ENCODE assay signal across 1 cellular context in genomic region chr20:35478804-35479472, GRCh38.
A peak's percentile ranks its signal among the peaks of the same experiment; 100 is the strongest.
TF ChIP-seq lines count a peak whose summit lies in the region.

No MANE protein-coding gene starts in this region.

TF ChIP-seq in HepG2, 621 proteins besides CTCF, POLR2A, EP300 and RAD21 (continued from another document and continues in another):
- TF ChIP-seq, protein P1, sequence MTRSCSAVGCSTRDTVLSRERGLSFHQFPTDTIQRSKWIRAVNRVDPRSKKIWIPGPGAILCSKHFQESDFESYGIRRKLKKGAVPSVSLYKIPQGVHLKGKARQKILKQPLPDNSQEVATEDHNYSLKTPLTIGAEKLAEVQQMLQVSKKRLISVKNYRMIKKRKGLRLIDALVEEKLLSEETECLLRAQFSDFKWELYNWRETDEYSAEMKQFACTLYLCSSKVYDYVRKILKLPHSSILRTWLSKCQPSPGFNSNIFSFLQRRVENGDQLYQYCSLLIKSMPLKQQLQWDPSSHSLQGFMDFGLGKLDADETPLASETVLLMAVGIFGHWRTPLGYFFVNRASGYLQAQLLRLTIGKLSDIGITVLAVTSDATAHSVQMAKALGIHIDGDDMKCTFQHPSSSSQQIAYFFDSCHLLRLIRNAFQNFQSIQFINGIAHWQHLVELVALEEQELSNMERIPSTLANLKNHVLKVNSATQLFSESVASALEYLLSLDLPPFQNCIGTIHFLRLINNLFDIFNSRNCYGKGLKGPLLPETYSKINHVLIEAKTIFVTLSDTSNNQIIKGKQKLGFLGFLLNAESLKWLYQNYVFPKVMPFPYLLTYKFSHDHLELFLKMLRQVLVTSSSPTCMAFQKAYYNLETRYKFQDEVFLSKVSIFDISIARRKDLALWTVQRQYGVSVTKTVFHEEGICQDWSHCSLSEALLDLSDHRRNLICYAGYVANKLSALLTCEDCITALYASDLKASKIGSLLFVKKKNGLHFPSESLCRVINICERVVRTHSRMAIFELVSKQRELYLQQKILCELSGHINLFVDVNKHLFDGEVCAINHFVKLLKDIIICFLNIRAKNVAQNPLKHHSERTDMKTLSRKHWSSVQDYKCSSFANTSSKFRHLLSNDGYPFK (CRISPR knock-in tag; IDR thresholded peaks at IDR 0.05; ENCODE audit: borderline replicate concordance) = no peak
- no peak for TF ChIP-seq HOXD1 (CRISPR knock-in tag; IDR thresholded peaks at IDR 0.05)
- TF ChIP-seq DMAP1 (CRISPR knock-in tag; IDR thresholded peaks at IDR 0.05) = no peak
- TF ChIP-seq ZNF432 (CRISPR knock-in tag; IDR thresholded peaks at IDR 0.05; ENCODE audit: borderline replicate concordance) = no peak
- 0 out of 2 replicates have a peak, but pooled peaks have one; percentile 37 for TF ChIP-seq CHD2 (IDR thresholded peaks at IDR 0.05; ENCODE audit: low read depth, low read length)
- TF ChIP-seq MYNN (CRISPR knock-in tag; IDR thresholded peaks at IDR 0.05; ENCODE audit: low read depth) = no peak
- TF ChIP-seq ZBTB3 (CRISPR knock-in tag; IDR thresholded peaks at IDR 0.05; ENCODE audit: borderline replicate concordance, low read depth) = no peak
- no peak for TF ChIP-seq MED13 (CRISPR knock-in tag; IDR thresholded peaks at IDR 0.05)
- TF ChIP-seq, protein P2, sequence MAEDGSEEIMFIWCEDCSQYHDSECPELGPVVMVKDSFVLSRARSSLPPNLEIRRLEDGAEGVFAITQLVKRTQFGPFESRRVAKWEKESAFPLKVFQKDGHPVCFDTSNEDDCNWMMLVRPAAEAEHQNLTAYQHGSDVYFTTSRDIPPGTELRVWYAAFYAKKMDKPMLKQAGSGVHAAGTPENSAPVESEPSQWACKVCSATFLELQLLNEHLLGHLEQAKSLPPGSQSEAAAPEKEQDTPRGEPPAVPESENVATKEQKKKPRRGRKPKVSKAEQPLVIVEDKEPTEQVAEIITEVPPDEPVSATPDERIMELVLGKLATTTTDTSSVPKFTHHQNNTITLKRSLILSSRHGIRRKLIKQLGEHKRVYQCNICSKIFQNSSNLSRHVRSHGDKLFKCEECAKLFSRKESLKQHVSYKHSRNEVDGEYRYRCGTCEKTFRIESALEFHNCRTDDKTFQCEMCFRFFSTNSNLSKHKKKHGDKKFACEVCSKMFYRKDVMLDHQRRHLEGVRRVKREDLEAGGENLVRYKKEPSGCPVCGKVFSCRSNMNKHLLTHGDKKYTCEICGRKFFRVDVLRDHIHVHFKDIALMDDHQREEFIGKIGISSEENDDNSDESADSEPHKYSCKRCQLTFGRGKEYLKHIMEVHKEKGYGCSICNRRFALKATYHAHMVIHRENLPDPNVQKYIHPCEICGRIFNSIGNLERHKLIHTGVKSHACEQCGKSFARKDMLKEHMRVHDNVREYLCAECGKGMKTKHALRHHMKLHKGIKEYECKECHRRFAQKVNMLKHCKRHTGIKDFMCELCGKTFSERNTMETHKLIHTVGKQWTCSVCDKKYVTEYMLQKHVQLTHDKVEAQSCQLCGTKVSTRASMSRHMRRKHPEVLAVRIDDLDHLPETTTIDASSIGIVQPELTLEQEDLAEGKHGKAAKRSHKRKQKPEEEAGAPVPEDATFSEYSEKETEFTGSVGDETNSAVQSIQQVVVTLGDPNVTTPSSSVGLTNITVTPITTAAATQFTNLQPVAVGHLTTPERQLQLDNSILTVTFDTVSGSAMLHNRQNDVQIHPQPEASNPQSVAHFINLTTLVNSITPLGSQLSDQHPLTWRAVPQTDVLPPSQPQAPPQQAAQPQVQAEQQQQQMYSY (CRISPR knock-in tag; IDR thresholded peaks at IDR 0.05) = no peak
- TF ChIP-seq MXI1 (IDR thresholded peaks at IDR 0.05; ENCODE audit: borderline replicate concordance, low read depth, low read length) = no peak
- TF ChIP-seq PHF20 (CRISPR knock-in tag; IDR thresholded peaks at IDR 0.05) = no peak
- TF ChIP-seq ZNF501 (CRISPR knock-in tag; IDR thresholded peaks at IDR 0.05) = 0 out of 2 replicates have a peak, but pooled peaks have one; percentile 55
- no peak for TF ChIP-seq WIZ (CRISPR knock-in tag; IDR thresholded peaks at IDR 0.05)
- TF ChIP-seq ZBTB38 (CRISPR knock-in tag; IDR thresholded peaks at IDR 0.05) = peak; percentile 97
- TF ChIP-seq ATAD3A (CRISPR knock-in tag; IDR thresholded peaks at IDR 0.05) = 0 out of 2 replicates have a peak, but pooled peaks have one; percentile 38
- TF ChIP-seq ZNF503 (CRISPR knock-in tag; IDR thresholded peaks at IDR 0.05) = no peak
- TF ChIP-seq TBX2 (CRISPR knock-in tag; IDR thresholded peaks at IDR 0.05; ENCODE audit: borderline replicate concordance) = 0 out of 2 replicates have a peak, but pooled peaks have one; percentile 27
- TF ChIP-seq, protein P3, sequence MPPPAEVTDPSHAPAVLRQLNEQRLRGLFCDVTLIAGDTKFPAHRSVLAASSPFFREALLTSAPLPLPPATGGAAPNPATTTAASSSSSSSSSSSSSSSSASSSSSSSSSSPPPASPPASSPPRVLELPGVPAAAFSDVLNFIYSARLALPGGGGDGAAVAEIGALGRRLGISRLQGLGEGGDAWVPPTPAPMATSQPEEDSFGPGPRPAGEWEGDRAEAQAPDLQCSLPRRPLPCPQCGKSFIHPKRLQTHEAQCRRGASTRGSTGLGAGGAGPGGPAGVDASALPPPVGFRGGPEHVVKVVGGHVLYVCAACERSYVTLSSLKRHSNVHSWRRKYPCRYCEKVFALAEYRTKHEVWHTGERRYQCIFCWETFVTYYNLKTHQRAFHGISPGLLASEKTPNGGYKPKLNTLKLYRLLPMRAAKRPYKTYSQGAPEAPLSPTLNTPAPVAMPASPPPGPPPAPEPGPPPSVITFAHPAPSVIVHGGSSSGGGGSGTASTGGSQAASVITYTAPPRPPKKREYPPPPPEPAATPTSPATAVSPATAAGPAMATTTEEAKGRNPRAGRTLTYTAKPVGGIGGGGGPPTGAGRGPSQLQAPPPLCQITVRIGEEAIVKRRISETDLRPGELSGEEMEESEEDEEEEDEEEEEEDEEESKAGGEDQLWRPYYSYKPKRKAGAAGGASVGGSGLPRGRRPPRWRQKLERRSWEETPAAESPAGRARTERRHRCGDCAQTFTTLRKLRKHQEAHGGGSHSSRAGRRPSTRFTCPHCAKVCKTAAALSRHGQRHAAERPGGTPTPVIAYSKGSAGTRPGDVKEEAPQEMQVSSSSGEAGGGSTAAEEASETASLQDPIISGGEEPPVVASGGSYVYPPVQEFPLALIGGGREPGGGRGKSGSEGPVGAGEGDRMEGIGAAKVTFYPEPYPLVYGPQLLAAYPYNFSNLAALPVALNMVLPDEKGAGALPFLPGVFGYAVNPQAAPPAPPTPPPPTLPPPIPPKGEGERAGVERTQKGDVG (CRISPR knock-in tag; IDR thresholded peaks at IDR 0.05; ENCODE audit: borderline replicate concordance) = peak; percentile 91
- peak; percentile 43 for TF ChIP-seq HNF4G (IDR thresholded peaks at IDR 0.05; ENCODE audit: borderline replicate concordance, low read depth, low read length)
- TF ChIP-seq HNF4G (CRISPR knock-in tag; IDR thresholded peaks at IDR 0.05; ENCODE audit: borderline replicate concordance, low read depth) = no peak
- TF ChIP-seq UBTF (CRISPR knock-in tag; IDR thresholded peaks at IDR 0.05) = peak; percentile 33; the same call in 1 of the 2 replicates
- no peak for TF ChIP-seq ZBTB39 (CRISPR knock-in tag; IDR thresholded peaks at IDR 0.05)
- no peak for TF ChIP-seq CC2D1A (CRISPR knock-in tag; IDR thresholded peaks at IDR 0.05)
- TF ChIP-seq ZNF687 (CRISPR knock-in tag; IDR thresholded peaks at IDR 0.05) = peak; percentile 81
- 0 out of 2 replicates have a peak, but pooled peaks have one; percentile 71 for TF ChIP-seq ZNF567 (CRISPR knock-in tag; IDR thresholded peaks at IDR 0.05; ENCODE audit: borderline replicate concordance)
- TF ChIP-seq, protein P4, sequence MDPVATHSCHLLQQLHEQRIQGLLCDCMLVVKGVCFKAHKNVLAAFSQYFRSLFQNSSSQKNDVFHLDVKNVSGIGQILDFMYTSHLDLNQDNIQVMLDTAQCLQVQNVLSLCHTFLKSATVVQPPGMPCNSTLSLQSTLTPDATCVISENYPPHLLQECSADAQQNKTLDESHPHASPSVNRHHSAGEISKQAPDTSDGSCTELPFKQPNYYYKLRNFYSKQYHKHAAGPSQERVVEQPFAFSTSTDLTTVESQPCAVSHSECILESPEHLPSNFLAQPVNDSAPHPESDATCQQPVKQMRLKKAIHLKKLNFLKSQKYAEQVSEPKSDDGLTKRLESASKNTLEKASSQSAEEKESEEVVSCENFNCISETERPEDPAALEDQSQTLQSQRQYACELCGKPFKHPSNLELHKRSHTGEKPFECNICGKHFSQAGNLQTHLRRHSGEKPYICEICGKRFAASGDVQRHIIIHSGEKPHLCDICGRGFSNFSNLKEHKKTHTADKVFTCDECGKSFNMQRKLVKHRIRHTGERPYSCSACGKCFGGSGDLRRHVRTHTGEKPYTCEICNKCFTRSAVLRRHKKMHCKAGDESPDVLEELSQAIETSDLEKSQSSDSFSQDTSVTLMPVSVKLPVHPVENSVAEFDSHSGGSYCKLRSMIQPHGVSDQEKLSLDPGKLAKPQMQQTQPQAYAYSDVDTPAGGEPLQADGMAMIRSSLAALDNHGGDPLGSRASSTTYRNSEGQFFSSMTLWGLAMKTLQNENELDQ (CRISPR knock-in tag; IDR thresholded peaks at IDR 0.05; ENCODE audit: borderline replicate concordance) = no peak
